Comparison of ENCODE assay signal across 8 cellular contexts in genomic region chr4:7103031-7103598, GRCh38. TPM values are rescaled to one million over a fixed set of nuclear protein-coding genes. Genes with fewer than 3 reads are reported as not detected.
DNase-seq lines count a peak whose midpoint lies in the region; ATAC-seq and TF ChIP-seq lines count a peak whose summit lies in the region.

No MANE protein-coding gene starts in this region.

- peak overlapping the region; percentile 84 for H3K4me3 Mint-ChIP-seq in activated CD4-positive, alpha-beta T cell treated with anti-CD3 and anti-CD28 coated beads for 36 hours

- peak; percentile 89 for DNase-seq in A673 (ENCODE audit: low spot score)
- peak; percentile 72 for DNase-seq in NCI-H345 (lab: John Stamatoyannopoulos, UW)
- DNase-seq in activated CD4-positive, alpha-beta T cell treated with anti-CD3 and anti-CD28 coated beads for 36 hours, result peak; percentile 94
- peak; percentile 90 to 96 for DNase-seq in left lung
- peak; percentile 83 to 90 for DNase-seq in stimulated activated CD4-positive, alpha-beta T cell treated with anti-CD3 and anti-CD28 coated beads, Interleukin-2, amount 100 ng/mL, for 24 hours

- H3K36me3 ChIP-seq in A673 (ENCODE audit: insufficient read depth, low read length, poor library complexity, severe bottlenecking), result no peaks in the 10 kb centered on the region
- no peaks in the 10 kb centered on the region for H3K36me3 ChIP-seq in left lung

- H3K9me3 Mint-ChIP-seq in activated CD4-positive, alpha-beta T cell treated with anti-CD3 and anti-CD28 coated beads for 36 hours (ENCODE audit: low read depth), result no peaks in the 10 kb centered on the region

- intact Hi-C loops in A673 (cut with micrococcal nuclease; ENCODE audit: unreplicated experiment), result no loop called here
- intact Hi-C loops in activated CD4-positive, alpha-beta T cell treated with anti-CD3 and anti-CD28 coated beads for 36 hours (cut with DNase I, micrococcal nuclease), result loop anchor here (1.0 to 5.0 kb wide), 11 partner anchors 35 to 1056 kb away; partner anchors contain the start of genes GRPEL1 (in 2 of the 2), TADA2B (in 2 of the 2), ABLIM2 (in 1 of the 2) and KIAA0232 (in 1 of the 2)
- intact Hi-C loops in left lung (cut with DNase I), result no loop called here

- CTCF ChIA-PET in A673 (lab: Charles Lee), result interaction anchor here (0.7 kb wide), 1 partner anchor 70 kb away, joined by 5 read pairs; no protein-coding TSS in a partner anchor
- CTCF ChIA-PET in activated CD4-positive, alpha-beta T cell treated with anti-CD3 and anti-CD28 coated beads for 36 hours (lab: Charles Lee), result interaction anchor here (0.6 to 1.7 kb wide), 13 partner anchors 9 to 884 kb away, joined by 3 to 12 read pairs (median 3); partner anchors contain the start of genes GRPEL1 and TADA2B

- TF ChIP-seq CTCF in A673 (conservative IDR thresholded peaks at IDR 0.05; ENCODE audit: low read depth, low read length) (no peak), left lung (IDR thresholded peaks at IDR 0.05) (no peak)

- no peaks in the 10 kb centered on the region for H3K27me3 ChIP-seq in A673 (replicated peaks; ENCODE audit: insufficient read depth, low read depth, low read length, poor library complexity)
- no peaks in the 10 kb centered on the region for H3K27me3 ChIP-seq in left lung

- H3K4me1 ChIP-seq in A673 (ENCODE audit: insufficient read depth, low read length, poor library complexity, severe bottlenecking) (peaks cover 14% of the 10 kb centered on the region), left lung (peaks cover 3 to 20% of the 10 kb centered on the region in 2 donors)

- POLR2A ChIA-PET in A673 (lab: Charles Lee; ENCODE audit: low non-redundant PET), result no interaction called here
- POLR2A ChIA-PET in activated CD4-positive, alpha-beta T cell treated with anti-CD3 and anti-CD28 coated beads for 36 hours (lab: Charles Lee), result no interaction called here

- no peaks in the 10 kb centered on the region for H3K36me3 Mint-ChIP-seq in activated CD4-positive, alpha-beta T cell treated with anti-CD3 and anti-CD28 coated beads for 36 hours (ENCODE audit: low read depth)

- H3K9me3 ChIP-seq in A673 (ENCODE audit: low read depth, low read length, poor library complexity, severe bottlenecking) (no peaks in the 10 kb centered on the region), left lung (no peaks in the 10 kb centered on the region)

- ATAC-seq in HG03060 (IDR thresholded peaks at IDR 0.05; ENCODE audit: low read depth, unreplicated experiment), result peak; percentile 56
- ATAC-seq in activated CD4-positive, alpha-beta T cell treated with anti-CD3 and anti-CD28 coated beads for 36 hours, result peak; percentile 89
- peak; percentile 96 for ATAC-seq in left lung

- TSS peak; percentile 93 for BruUV-seq in A673 (replicated peaks; lab: Mats Ljungman, UMichigan)

- peak; percentile 61 for TF ChIP-seq POLR2A in GM18526 (IDR thresholded peaks at IDR 0.05; ENCODE audit: extremely low read depth, insufficient read length)

- peak overlapping the region; percentile 67 for H3K4me3 ChIP-seq in A673 (ENCODE audit: low read depth, low read length, poor library complexity, severe bottlenecking)
- H3K4me3 ChIP-seq in left lung, result peak overlapping the region; percentile 45 to 55

- H3K27ac ChIP-seq in A673 (ENCODE audit: low read depth, low read length, poor library complexity, severe bottlenecking), result peak overlapping the region; percentile 33
- peak overlapping the region; percentile 97 for H3K27ac ChIP-seq in cingulate gyrus (ENCODE audit: low read depth, low read length)
- H3K27ac ChIP-seq in left lung, result peak overlapping the region; percentile 67 to 71

- no peaks in the 10 kb centered on the region for H3K27me3 Mint-ChIP-seq in activated CD4-positive, alpha-beta T cell treated with anti-CD3 and anti-CD28 coated beads for 36 hours

- H3K4me1 Mint-ChIP-seq in activated CD4-positive, alpha-beta T cell treated with anti-CD3 and anti-CD28 coated beads for 36 hours, result peaks cover 8% of the 10 kb centered on the region

- peak overlapping the region; percentile 67 for H3K27ac Mint-ChIP-seq in activated CD4-positive, alpha-beta T cell treated with anti-CD3 and anti-CD28 coated beads for 36 hours

RNA-seq across cellular contexts. Expression of gene GRPEL1, which starts 35.3 kb away (rescaled TPM):
- total RNA-seq in A673 (2021) (70.1 and 78.2 TPM in 2 replicates), left lung (10 to 100 TPM; 20.1 to 33.9 TPM)
- 10 to 100 TPM; 81.0 to 93.0 TPM for total RNA-seq in activated CD4-positive, alpha-beta T cell treated with anti-CD3 and anti-CD28 coated beads for 36 hours

RNA-seq across cellular contexts. Expression of gene TADA2B, which starts 59.9 kb away (rescaled TPM):
- total RNA-seq in A673 (2021), result 15.2 and 15.4 TPM in 2 replicates
- total RNA-seq in activated CD4-positive, alpha-beta T cell treated with anti-CD3 and anti-CD28 coated beads for 36 hours, result 10 to 100 TPM in 1 of 2 experiments, 1 to 10 TPM in 1; 9.0 to 10.6 TPM
- 10 to 100 TPM; 19.4 to 20.1 TPM for total RNA-seq in left lung

Comparison
In these comparisons a context has a peak if more than half of its experiments do, and no peak if none do; other contexts are left out.
1. Peak in every context shown above with its lines: DNase-seq, ATAC-seq, H3K4me3 ChIP-seq and H3K27ac ChIP-seq.
2. H3K27ac ChIP-seq: peak in every context shown above with its lines; median percentile 97 in cingulate gyrus; 69 in left lung; 33 in A673.
3. intact Hi-C loops: an anchor here in activated CD4-positive, alpha-beta T cell treated with anti-CD3 and anti-CD28 coated beads for 36 hours (1.0 to 5.0 kb wide); none called in A673 and left lung.